ENCODE assay signal across 29 cellular contexts in the genomic region with DNA sequence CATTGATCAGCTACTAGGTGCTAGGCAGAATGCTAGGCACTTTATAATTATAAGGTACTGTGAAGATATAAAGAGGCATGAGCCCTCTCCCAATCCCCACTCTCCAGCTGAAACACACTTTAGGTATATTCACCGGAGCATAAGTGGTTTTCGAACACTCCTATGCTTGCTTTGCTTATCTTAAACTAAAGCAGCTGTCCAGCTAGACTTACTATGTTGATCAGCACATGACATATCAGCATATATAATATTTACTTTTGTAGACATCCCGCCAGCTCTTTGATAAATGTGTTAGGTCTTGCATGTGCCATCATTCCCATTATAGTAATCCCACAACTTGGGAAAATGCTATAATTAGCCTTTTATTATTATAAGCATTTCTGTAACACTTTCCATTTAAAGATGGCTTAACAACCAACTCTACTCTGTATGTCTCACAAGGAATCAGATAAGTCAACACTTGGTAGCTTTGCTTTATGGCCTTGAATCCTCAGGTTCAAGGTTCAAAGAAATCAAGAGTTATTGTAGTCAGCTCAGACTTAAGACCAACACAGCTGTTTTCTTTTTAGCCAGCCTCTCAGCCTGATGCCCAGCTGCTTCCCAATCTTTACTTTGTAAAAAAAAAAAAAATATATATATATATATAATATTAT.
DNase-seq lines count a peak whose midpoint lies in the region; TF ChIP-seq lines count a peak whose summit lies in the region.
"Had no signal": no experiment of that assay in that cellular context is flagged by ENCODE, and none has a peak within 500 bp of the region (broad histone marks: within the 10 kb centered on the region; RNA-seq: fewer than 3 reads in every experiment).

No MANE protein-coding gene starts in this region.

- H3K27ac ChIP-seq in esophagus (ENCODE audit: low read depth in 2 of 2, low read length in 1 of 2) (peak overlapping the region; percentile 8 to 15), suprapubic skin (peak overlapping the region; percentile 60), Karpas-422 (ENCODE audit: low read length) (no peak overlapping the region)
- H3K27ac ChIP-seq: foreskin keratinocyte, neural progenitor cell, right atrium auricular region had no signal

- TF ChIP-seq EP300 in suprapubic skin (IDR thresholded peaks at IDR 0.05): no peak

- H3K36me3 ChIP-seq in esophagus (ENCODE audit: control insufficient read depth in 2 of 2, insufficient read depth in 2 of 2, low read length in 1 of 2) (no peaks in the 10 kb centered on the region), suprapubic skin (no peaks in the 10 kb centered on the region), Karpas-422 (ENCODE audit: insufficient read depth, low read length) (no peaks in the 10 kb centered on the region)
- H3K36me3 ChIP-seq: heart right ventricle, neural progenitor cell, pancreas, right atrium auricular region had no signal

- no peaks in the 10 kb centered on the region for H3K9me2 ChIP-seq in Karpas-422 (replicated peaks; ENCODE audit: insufficient read depth, low read length)

- no peaks in the 10 kb centered on the region for H4K20me1 ChIP-seq in Karpas-422 (ENCODE audit: insufficient read depth, low read depth, low read length)

- no peak overlapping the region for H2AFZ ChIP-seq in Karpas-422 (ENCODE audit: low read length)

- no peak overlapping the region for H3K4me2 ChIP-seq in Karpas-422 (ENCODE audit: low read depth, low read length, poor library complexity, severe bottlenecking)

- no peak overlapping the region for H3K9ac ChIP-seq in Karpas-422 (ENCODE audit: low read length)
- H3K9ac ChIP-seq: neural progenitor cell had no signal

- TF ChIP-seq POLR2A in suprapubic skin (IDR thresholded peaks at IDR 0.05): no peak

- H3K9me3 ChIP-seq in esophagus (ENCODE audit: control insufficient read depth in 2 of 2, insufficient read depth in 1 of 2, low read depth in 1 of 2, low read length in 1 of 2) (no peaks in the 10 kb centered on the region), suprapubic skin (no peaks in the 10 kb centered on the region), Karpas-422 (ENCODE audit: low read length) (no peaks in the 10 kb centered on the region)
- H3K9me3 ChIP-seq: Caco-2, heart right ventricle, pancreas, right atrium auricular region had no signal

- no peak overlapping the region for H3K4me3 ChIP-seq in esophagus (ENCODE audit: low read depth in 1 of 2, low read length in 2 of 2)
- no peak overlapping the region for H3K4me3 ChIP-seq in suprapubic skin
- no peak overlapping the region for H3K4me3 ChIP-seq in Karpas-422 (ENCODE audit: low read length)
- H3K4me3 ChIP-seq: heart right ventricle, neural progenitor cell, right atrium auricular region had no signal

- H3K4me1 ChIP-seq in esophagus (ENCODE audit: control insufficient read depth in 2 of 2, insufficient read depth in 2 of 2, low read length in 1 of 2) (peaks cover 0 to 2% of the 10 kb centered on the region in 2 donors), suprapubic skin (peaks cover 27% of the 10 kb centered on the region), Karpas-422 (ENCODE audit: low read length) (no peaks in the 10 kb centered on the region)

- no peak for TF ChIP-seq CTCF in suprapubic skin (IDR thresholded peaks at IDR 0.05)

- H3K27me3 ChIP-seq in esophagus (ENCODE audit: control insufficient read depth in 1 of 2, insufficient read depth in 2 of 2, low read length in 2 of 2): no peaks in the 10 kb centered on the region
- H3K27me3 ChIP-seq in suprapubic skin: no peaks in the 10 kb centered on the region
- H3K27me3 ChIP-seq in Karpas-422 (ENCODE audit: low read length): no peaks in the 10 kb centered on the region
- H3K27me3 ChIP-seq: foreskin keratinocyte, heart right ventricle, neural progenitor cell, pancreas, right atrium auricular region had no signal

- WGBS in esophagus, 2 donors: 65 to 70% methylated on average over 3 of the region's 3 CpGs
- WGBS in suprapubic skin: 85% methylated on average over 3 of the region's 3 CpGs

- H3K79me2 ChIP-seq in Karpas-422 (ENCODE audit: low read length): no peaks in the 10 kb centered on the region

- DNase-seq in NCI-H69 (lab: John Stamatoyannopoulos, UW): peak; percentile 9
- DNase-seq in myocyte (ENCODE audit: low read depth): peak; percentile 23
- DNase-seq in suprapubic skin (ENCODE audit: low spot score in 2 of 2): no peak
- no peak for DNase-seq in NCI-H2196 (lab: John Stamatoyannopoulos, UW; ENCODE audit: unreplicated experiment)
- no peak for DNase-seq in Karpas-422
- no peak for DNase-seq in activated CD4-positive, alpha-beta T cell treated with anti-CD3 and anti-CD28 coated beads for 48 hours
- DNase-seq in HK-2 (ENCODE audit: unreplicated experiment): no peak
- DNase-seq: activated CD4-positive, alpha-beta T cell treated with anti-CD3 and anti-CD28 coated beads, Interleukin-2, amount 50 U/mL, for 4 hours; activated gamma-delta T cell treated with Interleukin-2 at 50 U/mL for 16 hours; activated naive CD8-positive, alpha-beta T cell treated with anti-CD3 and anti-CD28 coated beads, Interleukin-2, amount 10 ng/mL, durations not matched to agents 7 days and 5 days; activated T-cell treated with anti-CD3 and anti-CD28 coated beads, Interleukin-2, amount 50 U/mL, for 48 hours; Caco-2; central memory CD4-positive, alpha-beta T cell; DMS79; heart right ventricle; IMR-90; NCI-H1048; NCI-H1694 treated with DMSO at 0.1 percent for 48 hours; NCI-H2171 treated with DMSO at 0.1 percent for 48 hours; NCI-H524 treated with DMSO at 0.1 percent for 48 hours; OCI-M1; pancreas; stimulated activated CD4-positive, alpha-beta T cell treated with anti-CD3 and anti-CD28 coated beads, Interleukin-12 subunit alpha, Interleukin-12 subunit beta, amount 100 ng/mL, for 4 hours; stimulated activated CD4-positive, alpha-beta T cell treated with anti-CD3 and anti-CD28 coated beads, Interleukin-4, amount 100 ng/mL, for 24 hours; substantia nigra had no signal

Comparison
In these comparisons a context has a peak if more than half of its experiments do, and no peak if none do; other contexts are left out.
1. DNase-seq: peak in NCI-H69 (single experiment) and myocyte (single experiment); none in suprapubic skin (0 of 2), NCI-H2196 (single experiment), Karpas-422 (single experiment), activated CD4-positive, alpha-beta T cell treated with anti-CD3 and anti-CD28 coated beads for 48 hours (single experiment) and HK-2 (single experiment).